Comparison of ENCODE assay signal across 22 cellular contexts in genomic region chr10:112131361-112131760, GRCh38. TPM values are rescaled to one million over a fixed set of nuclear protein-coding genes. Genes with fewer than 3 reads are reported as not detected.
A peak's percentile ranks its signal among the peaks of the same experiment; 100 is the strongest.
DNase-seq lines count a peak whose midpoint lies in the region; ATAC-seq and TF ChIP-seq lines count a peak whose summit lies in the region.
"Had no signal": no experiment of that assay in that cellular context is flagged by ENCODE, and none has a peak within 500 bp of the region (broad histone marks: within the 10 kb centered on the region; RNA-seq: fewer than 3 reads in every experiment).

No MANE protein-coding gene starts in this region.

- no peak overlapping the region for H3K4me3 Mint-ChIP-seq in nephron progenitor cell
- H3K4me3 Mint-ChIP-seq: CD8-positive, alpha-beta T cell had no signal

- H3K27ac Mint-ChIP-seq in nephron progenitor cell, result peak overlapping the region; percentile 26
- H3K27ac Mint-ChIP-seq: CD8-positive, alpha-beta T cell had no signal

- peaks cover 14% of the 10 kb centered on the region for H3K27me3 Mint-ChIP-seq in nephron progenitor cell (ENCODE audit: low read depth, poor library complexity)

- H3K4me1 Mint-ChIP-seq in nephron progenitor cell, result peaks cover 48% of the 10 kb centered on the region

- TF ChIP-seq CTCF in nephron progenitor cell (IDR thresholded peaks at IDR 0.05), result no peak

- ATAC-seq in SK-N-SH treated with all-trans-retinoic acid at 6 μM for 48 hours, result no peak
- ATAC-seq: CD8-positive, alpha-beta T cell; HCT116 had no signal

- H3K36me3 Mint-ChIP-seq in nephron progenitor cell (ENCODE audit: low read depth), result no peaks in the 10 kb centered on the region
- H3K36me3 Mint-ChIP-seq: CD8-positive, alpha-beta T cell had no signal

- DNase-seq in SHP77 (lab: John Stamatoyannopoulos, UW) (peak; percentile 70 to 80), left kidney (ENCODE audit: low read depth, low spot score) (peak; percentile 85), nephron progenitor cell (peak; percentile 16), ureter (ENCODE audit: low spot score) (peak; percentile 29), retina (no peak)
- no peak for DNase-seq in activated CD4-positive, CD25-positive, alpha-beta regulatory T cell (lab: John Stamatoyannopoulos, UW)
- DNase-seq: C1 segment of cervical spinal cord, Caco-2, DMS79 treated with DMSO at 0.1 percent for 48 hours, GF-D8, KBM-7, MG63, NCI-H1694, NCI-H2029 treated with DMSO at 0.1 percent for 48 hours, NCI-H446 treated with DMSO at 0.1 percent for 48 hours, NCI-H526, Right ventricle myocardium superior, RPMI8226, SW 1271 had no signal

- H3K9me3 Mint-ChIP-seq in nephron progenitor cell, result no peaks in the 10 kb centered on the region
- H3K9me3 Mint-ChIP-seq: CD8-positive, alpha-beta T cell had no signal

TF ChIP-seq in SK-N-SH treated with all-trans-retinoic acid at 6 μM for 48 hours, 23 proteins besides CTCF, POLR2A, EP300 and RAD21:
- TF ChIP-seq ISL1 (CRISPR knock-in tag; IDR thresholded peaks at IDR 0.05), result no peak
- TF ChIP-seq ARNTL (CRISPR knock-in tag; IDR thresholded peaks at IDR 0.05; ENCODE audit: borderline replicate concordance, low read depth), result no peak
- TF ChIP-seq POU6F1 (CRISPR knock-in tag; IDR thresholded peaks at IDR 0.05; ENCODE audit: borderline replicate concordance, low read depth), result no peak
- TF ChIP-seq ZNF565 (CRISPR knock-in tag; conservative IDR thresholded peaks at IDR 0.05; ENCODE audit: low read depth), result no peak
- no peak for TF ChIP-seq TCF4 (CRISPR knock-in tag; IDR thresholded peaks at IDR 0.05; ENCODE audit: borderline replicate concordance)
- no peak for TF ChIP-seq CREB5 (CRISPR knock-in tag; IDR thresholded peaks at IDR 0.05; ENCODE audit: low read depth)
- TF ChIP-seq ZC3H10 (CRISPR knock-in tag; IDR thresholded peaks at IDR 0.05), result no peak
- no peak for TF ChIP-seq ZFP3 (CRISPR knock-in tag; IDR thresholded peaks at IDR 0.05)
- TF ChIP-seq GLIS3 (CRISPR knock-in tag; IDR thresholded peaks at IDR 0.05), result no peak
- TF ChIP-seq CSDC2 (CRISPR knock-in tag; IDR thresholded peaks at IDR 0.05), result no peak
- TF ChIP-seq ZNF70 (CRISPR knock-in tag; IDR thresholded peaks at IDR 0.05), result no peak

RNA-seq across cellular contexts. Expression of gene GPAM, which starts 52.2 kb away (rescaled TPM):
- total RNA-seq in ureter, result 12.7 TPM

Comparison
In these comparisons a context has a peak if more than half of its experiments do, and no peak if none do; other contexts are left out.
1. DNase-seq: peak in SHP77 (2 of 2), left kidney (single experiment), nephron progenitor cell (single experiment) and ureter (single experiment); none in activated CD4-positive, CD25-positive, alpha-beta regulatory T cell (0 of 4) and retina (single experiment).